Comparison of ENCODE assay signal across 1 cellular context in the genomic region with DNA sequence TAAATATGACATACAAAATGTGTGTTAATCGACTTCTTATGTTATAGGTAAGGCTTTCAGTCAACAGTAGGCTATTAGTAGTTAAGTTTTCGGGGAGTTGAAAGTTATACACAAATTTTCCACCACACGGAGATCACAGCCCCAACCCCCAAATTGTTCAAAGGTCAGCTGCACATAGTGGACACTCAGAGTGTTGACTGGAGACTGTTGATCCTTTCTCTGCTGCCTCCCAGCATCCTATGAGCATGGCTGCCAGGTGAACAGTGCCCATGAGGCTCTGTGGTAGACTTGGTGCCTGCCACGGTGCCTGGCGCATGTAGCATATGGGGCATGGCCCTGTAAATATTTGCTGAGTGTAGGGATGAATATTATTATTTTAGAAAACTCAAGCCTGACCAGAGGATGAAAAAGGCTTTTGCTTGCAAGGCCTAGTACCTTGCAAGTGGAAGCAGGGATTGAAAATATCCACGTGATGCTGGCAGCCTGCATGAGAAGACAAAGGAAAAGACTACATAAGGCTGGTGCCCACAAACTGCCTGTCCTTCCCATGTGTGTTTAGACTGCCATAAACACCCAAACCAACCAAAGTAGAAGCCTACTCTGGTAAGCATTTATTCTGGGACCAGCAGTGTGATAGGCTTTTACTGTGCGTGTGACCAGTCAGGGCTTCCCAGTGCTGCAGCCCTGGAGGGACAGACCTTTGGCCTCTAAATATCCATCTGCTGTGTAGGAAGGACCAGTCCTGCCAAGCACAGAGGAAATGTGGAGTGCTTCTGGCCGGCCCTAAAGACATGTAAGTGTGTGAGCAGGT.
TF ChIP-seq lines count a peak whose summit lies in the region.

No MANE protein-coding gene starts in this region.

TF ChIP-seq in A549, 52 proteins besides CTCF, POLR2A, EP300 and RAD21:
- TF ChIP-seq, protein P1, sequence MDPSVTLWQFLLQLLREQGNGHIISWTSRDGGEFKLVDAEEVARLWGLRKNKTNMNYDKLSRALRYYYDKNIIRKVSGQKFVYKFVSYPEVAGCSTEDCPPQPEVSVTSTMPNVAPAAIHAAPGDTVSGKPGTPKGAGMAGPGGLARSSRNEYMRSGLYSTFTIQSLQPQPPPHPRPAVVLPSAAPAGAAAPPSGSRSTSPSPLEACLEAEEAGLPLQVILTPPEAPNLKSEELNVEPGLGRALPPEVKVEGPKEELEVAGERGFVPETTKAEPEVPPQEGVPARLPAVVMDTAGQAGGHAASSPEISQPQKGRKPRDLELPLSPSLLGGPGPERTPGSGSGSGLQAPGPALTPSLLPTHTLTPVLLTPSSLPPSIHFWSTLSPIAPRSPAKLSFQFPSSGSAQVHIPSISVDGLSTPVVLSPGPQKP (IDR thresholded peaks at IDR 0.05; ENCODE audit: low read depth, low read length) = no peak
- TF ChIP-seq PHF8 (IDR thresholded peaks at IDR 0.05; ENCODE audit: borderline replicate concordance, low read depth) (no peak), MYC (IDR thresholded peaks at IDR 0.05; ENCODE audit: borderline replicate concordance, low read length) (no peak), BHLHE40 (IDR thresholded peaks at IDR 0.05; ENCODE audit: low read depth, low read length) (no peak), CHD2 (IDR thresholded peaks at IDR 0.05; ENCODE audit: low read length, partially characterized antibody) (no peak), RFX5 (IDR thresholded peaks at IDR 0.05) (no peak), HOXA7 (CRISPR knock-in tag; IDR thresholded peaks at IDR 0.05) (no peak), HOXB5 (CRISPR knock-in tag; IDR thresholded peaks at IDR 0.05) (no peak), EHF (CRISPR knock-in tag; IDR thresholded peaks at IDR 0.05) (no peak), RARB (CRISPR knock-in tag; IDR thresholded peaks at IDR 0.05) (no peak), RCOR1 (IDR thresholded peaks at IDR 0.05; ENCODE audit: low read depth, low read length) (no peak), NFE2L2 (conservative IDR thresholded peaks at IDR 0.05; ENCODE audit: low read length) (no peak), NR3C1 (IDR thresholded peaks at IDR 0.05) (no peak), SREBF2 (IDR thresholded peaks at IDR 0.05) (no peak), HOXB13 (CRISPR knock-in tag; IDR thresholded peaks at IDR 0.05; ENCODE audit: low read depth) (no peak), MAFK (IDR thresholded peaks at IDR 0.05; ENCODE audit: partially characterized antibody) (no peak)
- TF ChIP-seq, protein P2, sequence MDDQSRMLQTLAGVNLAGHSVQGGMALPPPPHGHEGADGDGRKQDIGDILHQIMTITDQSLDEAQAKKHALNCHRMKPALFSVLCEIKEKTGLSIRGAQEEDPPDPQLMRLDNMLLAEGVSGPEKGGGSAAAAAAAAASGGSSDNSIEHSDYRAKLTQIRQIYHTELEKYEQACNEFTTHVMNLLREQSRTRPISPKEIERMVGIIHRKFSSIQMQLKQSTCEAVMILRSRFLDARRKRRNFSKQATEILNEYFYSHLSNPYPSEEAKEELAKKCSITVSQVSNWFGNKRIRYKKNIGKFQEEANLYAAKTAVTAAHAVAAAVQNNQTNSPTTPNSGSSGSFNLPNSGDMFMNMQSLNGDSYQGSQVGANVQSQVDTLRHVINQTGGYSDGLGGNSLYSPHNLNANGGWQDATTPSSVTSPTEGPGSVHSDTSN (IDR thresholded peaks at IDR 0.05) = no peak
- TF ChIP-seq, protein P3, sequence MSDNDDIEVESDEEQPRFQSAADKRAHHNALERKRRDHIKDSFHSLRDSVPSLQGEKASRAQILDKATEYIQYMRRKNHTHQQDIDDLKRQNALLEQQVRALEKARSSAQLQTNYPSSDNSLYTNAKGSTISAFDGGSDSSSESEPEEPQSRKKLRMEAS (IDR thresholded peaks at IDR 0.05) = no peak
- TF ChIP-seq, protein P4, sequence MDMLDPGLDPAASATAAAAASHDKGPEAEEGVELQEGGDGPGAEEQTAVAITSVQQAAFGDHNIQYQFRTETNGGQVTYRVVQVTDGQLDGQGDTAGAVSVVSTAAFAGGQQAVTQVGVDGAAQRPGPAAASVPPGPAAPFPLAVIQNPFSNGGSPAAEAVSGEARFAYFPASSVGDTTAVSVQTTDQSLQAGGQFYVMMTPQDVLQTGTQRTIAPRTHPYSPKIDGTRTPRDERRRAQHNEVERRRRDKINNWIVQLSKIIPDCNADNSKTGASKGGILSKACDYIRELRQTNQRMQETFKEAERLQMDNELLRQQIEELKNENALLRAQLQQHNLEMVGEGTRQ (IDR thresholded peaks at IDR 0.05) = no peak
